ENCODE assay signal across 18 cellular contexts in genomic region chr4:81826336-81826735, GRCh38.
DNase-seq lines count a peak whose midpoint lies in the region; ATAC-seq and TF ChIP-seq lines count a peak whose summit lies in the region.
"Had no signal": no experiment of that assay in that cellular context is flagged by ENCODE, and none has a peak within 500 bp of the region (broad histone marks: within the 10 kb centered on the region; RNA-seq: fewer than 3 reads in every experiment).

No MANE protein-coding gene starts in this region.

- no peak overlapping the region for H3K9ac ChIP-seq in mammary epithelial cell (ENCODE audit: insufficient read depth, low read length)
- no peak overlapping the region for H3K9ac ChIP-seq in trophoblast cell (ENCODE audit: low read length)
- H3K9ac ChIP-seq: BLaER1 had no signal

- intact Hi-C loops in mammary epithelial cell (cut with micrococcal nuclease) (no loop called here), MCF 10A (cut with micrococcal nuclease) (no loop called here), upper lobe of right lung (cut with DNase I) (no loop called here)

- H3K36me3 Mint-ChIP-seq in MCF 10A (ENCODE audit: insufficient read depth, unreplicated experiment) = no peaks in the 10 kb centered on the region
- H3K36me3 Mint-ChIP-seq: CD14-positive monocyte; CD4-positive, alpha-beta memory T cell had no signal

- H3K9me3 ChIP-seq in mammary epithelial cell (replicated peaks; ENCODE audit: insufficient read depth, low read length) (no peaks in the 10 kb centered on the region), trophoblast cell (ENCODE audit: insufficient read depth, low read depth, low read length) (no peaks in the 10 kb centered on the region), upper lobe of right lung (no peaks in the 10 kb centered on the region)
- H3K9me3 ChIP-seq: BLaER1 had no signal

- H3K36me3 ChIP-seq in mammary epithelial cell (ENCODE audit: insufficient read depth, low read length) (no peaks in the 10 kb centered on the region), trophoblast cell (ENCODE audit: control insufficient read depth in 1 of 2, insufficient read depth in 2 of 2, low read length in 2 of 2) (no peaks in the 10 kb centered on the region), upper lobe of right lung (no peaks in the 10 kb centered on the region)
- H3K36me3 ChIP-seq: BLaER1 had no signal

- no peak overlapping the region for H4K91ac ChIP-seq in trophoblast cell (ENCODE audit: low read depth, low read length)

- no peak overlapping the region for H3K4ac ChIP-seq in trophoblast cell (ENCODE audit: low read depth, low read length)

- ATAC-seq in upper lobe of right lung = no peak
- ATAC-seq: GM23338, HCT116, HepG2 had no signal

- TF ChIP-seq CTCF in mammary epithelial cell (conservative IDR thresholded peaks at IDR 0.05 in 1 of 2, IDR thresholded peaks at IDR 0.05 in 1 of 2; ENCODE audit: extremely low read depth in 1 of 2, insufficient read depth in 1 of 2, low read depth in 1 of 2, low read length in 2 of 2) (no peak), MCF 10A (IDR thresholded peaks at IDR 0.05; ENCODE audit: unreplicated experiment) (no peak), epithelial cell of esophagus (IDR thresholded peaks at IDR 0.05; ENCODE audit: insufficient read depth, low read depth, low read length, missing control alignments) (no peak), upper lobe of right lung (IDR thresholded peaks at IDR 0.05) (no peak)

- no peak overlapping the region for H2AK5ac ChIP-seq in trophoblast cell (ENCODE audit: low read length)

- no peak overlapping the region for H3K4me3 Mint-ChIP-seq in MCF 10A (ENCODE audit: unreplicated experiment)
- H3K4me3 Mint-ChIP-seq: CD14-positive monocyte; CD4-positive, alpha-beta memory T cell; GM23338; HFFc6 had no signal

- CTCF ChIA-PET in mammary epithelial cell (lab: Charles Lee; ENCODE audit: low non-redundant PET) (no interaction called here), MCF 10A (lab: Yijun Ruan, JAX) (no interaction called here)

- BruUV-seq in mammary epithelial cell (replicated peaks; lab: Mats Ljungman, UMichigan) = no TSS peak
- no TSS peak for BruUV-seq in MCF 10A (replicated peaks; lab: Mats Ljungman, UMichigan)

- H3K27ac ChIP-seq in mammary epithelial cell (ENCODE audit: insufficient read depth, low read depth, low read length) (no peak overlapping the region), trophoblast cell (ENCODE audit: low read depth, low read length) (no peak overlapping the region), upper lobe of right lung (no peak overlapping the region)
- H3K27ac ChIP-seq: BLaER1 had no signal

- H3K4me2 ChIP-seq in mammary epithelial cell (ENCODE audit: insufficient read depth, low read depth, low read length) (no peak overlapping the region), trophoblast cell (ENCODE audit: low read length) (no peak overlapping the region)
- H3K4me2 ChIP-seq: BLaER1, GM23338 had no signal

- no peak overlapping the region for H2AFZ ChIP-seq in mammary epithelial cell (ENCODE audit: low read depth, low read length)
- no peak overlapping the region for H2AFZ ChIP-seq in trophoblast cell (ENCODE audit: insufficient read depth, low read length, poor library complexity)
- H2AFZ ChIP-seq: GM23338 had no signal

- 36% methylated on average over 1 of the region's 1 CpG for WGBS in mammary epithelial cell (ENCODE audit: low coverage, missing lambda C conversion rate)
- WGBS in trophoblast cell (ENCODE audit: extremely low coverage, insufficient coverage, insufficient read length) = no CpG with 5 or more reads among the region's 1 CpG

- H4K8ac ChIP-seq in trophoblast cell (ENCODE audit: low read depth, low read length) = no peak overlapping the region

- H3K27ac Mint-ChIP-seq in MCF 10A (ENCODE audit: low read depth, unreplicated experiment) = no peak overlapping the region
- H3K27ac Mint-ChIP-seq: CD4-positive, alpha-beta memory T cell; GM23338; HFFc6 had no signal

- H3K9me3 Mint-ChIP-seq in MCF 10A (ENCODE audit: unreplicated experiment) = no peaks in the 10 kb centered on the region
- H3K9me3 Mint-ChIP-seq: GM23338 had no signal

- H3K27me3 ChIP-seq in mammary epithelial cell (ENCODE audit: insufficient read depth, low read length) = no peaks in the 10 kb centered on the region
- no peaks in the 10 kb centered on the region for H3K27me3 ChIP-seq in trophoblast cell (ENCODE audit: insufficient read depth, low read length)
- no peaks in the 10 kb centered on the region for H3K27me3 ChIP-seq in upper lobe of right lung
- H3K27me3 ChIP-seq: BLaER1 had no signal

- no peaks in the 10 kb centered on the region for H3K4me1 Mint-ChIP-seq in MCF 10A (ENCODE audit: insufficient read depth, unreplicated experiment)
- H3K4me1 Mint-ChIP-seq: CD14-positive monocyte; CD4-positive, alpha-beta memory T cell; GM23338 had no signal

- H3K23ac ChIP-seq in trophoblast cell (ENCODE audit: low read length) = no peak overlapping the region

- no peak overlapping the region for H3K18ac ChIP-seq in trophoblast cell (ENCODE audit: low read length)

- POLR2A ChIA-PET in MCF 10A (lab: Yijun Ruan, JAX) = no interaction called here

- H2BK120ac ChIP-seq in trophoblast cell (ENCODE audit: insufficient read depth, low read length, poor library complexity) = no peak overlapping the region

- H3K27me3 Mint-ChIP-seq in MCF 10A (ENCODE audit: insufficient read depth, unreplicated experiment) = no peaks in the 10 kb centered on the region

- H4K12ac ChIP-seq in trophoblast cell (ENCODE audit: low read depth, low read length) = no peak overlapping the region

- dilution Hi-C loops in mammary epithelial cell (cut with HindIII; ENCODE audit: low sequenced_read_pairs) = no loop called here

- H3K79me2 ChIP-seq in mammary epithelial cell (ENCODE audit: insufficient read depth, low read length) (no peaks in the 10 kb centered on the region), trophoblast cell (ENCODE audit: control insufficient read depth, insufficient read depth, low read length, poor library complexity) (no peaks in the 10 kb centered on the region)

- no peak overlapping the region for H3K14ac ChIP-seq in trophoblast cell (ENCODE audit: low read length)

- no peak overlapping the region for H2BK5ac ChIP-seq in trophoblast cell (ENCODE audit: low read depth, low read length, poor library complexity)

- H2BK12ac ChIP-seq in trophoblast cell (ENCODE audit: low read length) = no peak overlapping the region

- H4K20me1 ChIP-seq in mammary epithelial cell (ENCODE audit: insufficient read depth, low read length) = no peaks in the 10 kb centered on the region
- H4K20me1 ChIP-seq: BLaER1 had no signal

- DNase-seq in mammary epithelial cell = peak; percentile 37
- no peak for DNase-seq in MCF 10A (ENCODE audit: unreplicated experiment)
- DNase-seq in epithelial cell of esophagus (ENCODE audit: low read depth) = peak; percentile 36
- DNase-seq in trophoblast cell = peak; percentile 33 to 70
- DNase-seq in HCEC 1CT = no peak
- DNase-seq in upper lobe of right lung = no peak
- DNase-seq in NCI-H2227 treated with DMSO at 0.1 percent for 48 hours (lab: John Stamatoyannopoulos, UW) = no peak
- DNase-seq: 8988T; CD4-positive, alpha-beta memory T cell; DMS153; DMS79; GDM1; HFFc6 had no signal

- in situ Hi-C loops in mammary epithelial cell (cut with MboI; ENCODE audit: low sequenced_read_pairs in 2 of 2) = no loop called here

- no peaks in the 10 kb centered on the region for H3K79me1 ChIP-seq in trophoblast cell (ENCODE audit: low read length)

- H3K4me3 ChIP-seq in mammary epithelial cell (replicated peaks in 1 of 3; ENCODE audit: insufficient read depth in 1 of 3, low read depth in 2 of 3, low read length in 3 of 3) (no peak overlapping the region), epithelial cell of esophagus (ENCODE audit: low read length) (no peak overlapping the region), trophoblast cell (ENCODE audit: low read depth, low read length) (no peak overlapping the region), upper lobe of right lung (no peak overlapping the region)
- H3K4me3 ChIP-seq: BLaER1, GM23338 had no signal

- H3K4me1 ChIP-seq in mammary epithelial cell (ENCODE audit: insufficient read depth, low read length) = peaks cover 4% of the 10 kb centered on the region
- H3K4me1 ChIP-seq in trophoblast cell (ENCODE audit: control insufficient read depth in 1 of 2, insufficient read depth in 2 of 2, low read length in 2 of 2) = peaks cover 0 to 1% of the 10 kb centered on the region in 2 experiments
- H3K4me1 ChIP-seq in upper lobe of right lung = no peaks in the 10 kb centered on the region

Comparison
In these comparisons a context has a peak if more than half of its experiments do, and no peak if none do; other contexts are left out.
1. DNase-seq: peak in mammary epithelial cell (single experiment), epithelial cell of esophagus (single experiment) and trophoblast cell (2 of 2); none in MCF 10A (single experiment), HCEC 1CT (single experiment), upper lobe of right lung (single experiment) and NCI-H2227 treated with DMSO at 0.1 percent for 48 hours (single experiment).